ENCODE assay signal across 8 cellular contexts in the genomic region with DNA sequence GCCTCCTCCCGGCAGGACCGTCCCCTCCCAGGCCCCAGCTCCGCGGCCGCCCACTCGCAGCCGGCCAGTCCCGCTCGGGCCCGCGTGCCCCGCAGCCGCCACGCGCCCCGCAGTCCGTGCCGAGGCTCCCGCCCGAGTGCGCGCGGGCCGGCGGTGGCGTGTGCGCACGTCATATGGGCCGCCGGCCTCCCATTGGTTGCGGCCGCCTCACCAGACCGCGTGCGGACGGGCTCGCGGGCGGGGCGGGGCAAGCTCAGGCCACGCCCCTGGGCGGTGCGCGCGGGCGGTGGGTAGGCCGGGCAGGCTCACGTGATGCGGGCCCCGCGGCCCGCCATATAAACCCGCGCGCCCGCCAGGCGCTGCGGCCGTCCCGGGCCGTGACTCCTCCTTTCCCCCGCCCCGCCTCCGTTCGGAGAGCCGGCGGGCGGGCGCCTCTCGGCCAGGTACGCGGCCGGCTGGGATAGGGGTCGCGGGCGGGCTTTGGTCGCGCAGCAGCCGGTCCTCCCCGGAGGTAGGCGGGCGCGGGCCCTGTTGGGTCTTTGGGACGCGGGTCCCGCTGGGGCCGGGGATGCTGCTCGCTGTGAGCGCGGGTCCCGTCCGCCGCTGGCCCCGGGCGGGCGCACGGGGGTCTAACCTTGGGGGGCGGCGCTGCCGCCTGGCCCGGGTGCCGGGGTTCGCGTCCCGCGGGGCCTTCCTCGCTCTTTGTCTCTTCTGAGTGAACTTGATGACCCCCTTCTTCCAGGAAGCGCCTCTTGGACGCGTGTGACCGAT. TPM values are rescaled to one million over a fixed set of nuclear protein-coding genes. Genes with fewer than 3 reads are reported as not detected.
A peak's percentile ranks its signal among the peaks of the same experiment; 100 is the strongest.
DNase-seq lines count a peak whose midpoint lies in the region; ATAC-seq lines count a peak whose summit lies in the region.

A gene (plus strand): TSS at position 362 of the 771 bp plus-strand sequence. CDS start 408 bp downstream, at position 770.

- peak; percentile 72 for DNase-seq in CMK (ENCODE audit: low read depth)
- DNase-seq in HPDE6-E6E7 (ENCODE audit: extremely low spot score), result peak; percentile 87
- peak; percentile 71 for DNase-seq in NOMO-1 treated with DMSO at 0.1 percent for 48 hours (lab: John Stamatoyannopoulos, UW; ENCODE audit: unreplicated experiment)
- peak; percentile 84 to 85 for DNase-seq in activated CD8-positive, alpha-beta memory T cell treated with anti-CD3 and anti-CD28 coated beads for 4 hours (ENCODE audit: low read depth in 2 of 2)
- DNase-seq in effector memory CD8-positive, alpha-beta T cell, result peak; percentile 86 to 94 (median 91)
- DNase-seq in stimulated activated CD8-positive, alpha-beta memory T cell treated with anti-CD3 and anti-CD28 coated beads, Interleukin-15, amount 100 ng/mL, for 4 hours (ENCODE audit: low read depth in 2 of 2), result peak; percentile 76 to 89

- WGBS in mesodermal cell (ENCODE audit: insufficient coverage in 2 of 2), 2 experiments, result 0% methylated on average over 84 to 94 of the region's 111 CpGs

- peak within 1 kb of the TSS; percentile 97 to 98 for H3K27ac Mint-ChIP-seq in effector memory CD8-positive, alpha-beta T cell

- peaks cover 0 to 6% of the 10 kb centered on the region in 2 donors for H3K27me3 Mint-ChIP-seq in effector memory CD8-positive, alpha-beta T cell

- H3K9me3 Mint-ChIP-seq in effector memory CD8-positive, alpha-beta T cell, result no peaks in the 10 kb centered on the region

- peaks cover 40% of the 10 kb centered on the region for H3K36me3 Mint-ChIP-seq in effector memory CD8-positive, alpha-beta T cell (ENCODE audit: insufficient read depth)

- H3K27ac ChIP-seq in mesodermal cell (ENCODE audit: low read depth, low read length, severe bottlenecking), result peak within 1 kb of the TSS; percentile 97

- peak within 1 kb of the TSS; percentile 95 for H3K4me3 ChIP-seq in mesodermal cell (ENCODE audit: extremely low read depth, insufficient read depth, low read length, poor library complexity, severe bottlenecking)

- peaks cover 33% of the 10 kb centered on the region for H3K36me3 ChIP-seq in mesodermal cell (ENCODE audit: control insufficient read depth, insufficient read depth, low read length)

- peaks cover 37 to 42% of the 10 kb centered on the region in 2 donors for H3K4me1 Mint-ChIP-seq in effector memory CD8-positive, alpha-beta T cell (ENCODE audit: low read depth in 2 of 2)

- ATAC-seq in GM19467 (IDR thresholded peaks at IDR 0.05; ENCODE audit: unreplicated experiment), result peak; percentile 61
- peak; percentile 52 for ATAC-seq in effector memory CD8-positive, alpha-beta T cell (replicated peaks)

- H3K4me1 ChIP-seq in mesodermal cell (ENCODE audit: control insufficient read depth, insufficient read depth, low read length, poor library complexity, severe bottlenecking), result peaks cover 26% of the 10 kb centered on the region

- H3K9me3 ChIP-seq in mesodermal cell (ENCODE audit: control insufficient read depth, low read length), result peaks cover 9% of the 10 kb centered on the region

- peak within 1 kb of the TSS; percentile 88 to 97 for H3K4me3 Mint-ChIP-seq in effector memory CD8-positive, alpha-beta T cell

RNA-seq across cellular contexts. Expression of the gene that starts here (rescaled TPM):
- polyA plus RNA-seq in mesodermal cell (2013, experiment 1 of 2), result 95.2 TPM
- polyA plus RNA-seq in mesodermal cell (2013, experiment 2 of 2), result 91.5 TPM

Comparison
In these comparisons a context has a peak if more than half of its experiments do, and no peak if none do; other contexts are left out.
1. Peak in every context shown above with its lines: DNase-seq, ATAC-seq, H3K4me3 ChIP-seq and H3K27ac ChIP-seq.